Comparison of ENCODE assay signal across 1 cellular context in the genomic region with DNA sequence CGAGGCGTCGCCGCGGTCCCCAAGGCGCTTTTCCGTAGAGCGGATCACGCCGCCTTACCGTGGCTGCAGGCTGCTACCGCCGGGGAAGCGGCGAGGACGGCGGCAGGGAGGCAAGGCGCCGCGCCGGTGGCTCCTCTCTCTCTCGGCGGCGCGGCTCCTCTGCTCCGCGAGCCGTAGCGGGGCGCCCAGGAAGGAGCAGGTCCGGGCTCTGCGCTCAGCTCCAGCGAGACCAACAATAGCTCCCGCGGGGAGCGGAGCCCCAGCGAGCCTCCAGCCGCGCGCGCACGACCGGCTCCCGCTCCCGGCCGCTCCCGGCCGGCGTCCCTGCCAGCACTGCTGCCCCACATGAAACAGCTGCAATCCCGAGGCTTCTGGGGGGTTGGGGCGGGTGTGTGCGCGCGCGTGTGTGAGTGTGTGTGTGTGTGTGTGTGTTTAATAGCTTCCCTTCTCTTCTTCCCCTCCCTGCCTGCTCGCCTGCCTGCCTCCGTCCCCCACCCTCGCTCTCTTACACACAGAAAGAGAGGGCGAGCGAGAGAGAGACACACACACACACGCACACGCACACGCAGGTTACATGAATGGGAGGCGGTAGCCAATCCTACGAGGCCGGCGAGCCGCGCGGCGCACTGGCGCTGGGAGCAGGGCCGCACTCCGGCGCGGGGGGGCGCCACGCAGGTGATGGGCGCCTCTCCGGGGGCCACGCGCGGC.
TF ChIP-seq lines count a peak whose summit lies in the region.

Gene TENM4, minus strand, starts transcription at position 580 of the 708 bp plus-strand sequence. CDS start 371,086 bp downstream, outside the sequence.

TF ChIP-seq in WTC11, 78 proteins besides CTCF, POLR2A, EP300 and RAD21 (continued from another document):
- TF ChIP-seq TCF7 (CRISPR knock-in tag; IDR thresholded peaks at IDR 0.05; ENCODE audit: low read depth) (no peak), AFF4 (CRISPR knock-in tag; IDR thresholded peaks at IDR 0.05; ENCODE audit: borderline replicate concordance) (no peak)
- TF ChIP-seq, protein P1, sequence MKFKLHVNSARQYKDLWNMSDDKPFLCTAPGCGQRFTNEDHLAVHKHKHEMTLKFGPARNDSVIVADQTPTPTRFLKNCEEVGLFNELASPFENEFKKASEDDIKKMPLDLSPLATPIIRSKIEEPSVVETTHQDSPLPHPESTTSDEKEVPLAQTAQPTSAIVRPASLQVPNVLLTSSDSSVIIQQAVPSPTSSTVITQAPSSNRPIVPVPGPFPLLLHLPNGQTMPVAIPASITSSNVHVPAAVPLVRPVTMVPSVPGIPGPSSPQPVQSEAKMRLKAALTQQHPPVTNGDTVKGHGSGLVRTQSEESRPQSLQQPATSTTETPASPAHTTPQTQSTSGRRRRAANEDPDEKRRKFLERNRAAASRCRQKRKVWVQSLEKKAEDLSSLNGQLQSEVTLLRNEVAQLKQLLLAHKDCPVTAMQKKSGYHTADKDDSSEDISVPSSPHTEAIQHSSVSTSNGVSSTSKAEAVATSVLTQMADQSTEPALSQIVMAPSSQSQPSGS (CRISPR knock-in tag; IDR thresholded peaks at IDR 0.05; ENCODE audit: borderline replicate concordance, low read depth) = no peak
